17 cellular contexts compared by ENCODE assay signal in the genomic region with DNA sequence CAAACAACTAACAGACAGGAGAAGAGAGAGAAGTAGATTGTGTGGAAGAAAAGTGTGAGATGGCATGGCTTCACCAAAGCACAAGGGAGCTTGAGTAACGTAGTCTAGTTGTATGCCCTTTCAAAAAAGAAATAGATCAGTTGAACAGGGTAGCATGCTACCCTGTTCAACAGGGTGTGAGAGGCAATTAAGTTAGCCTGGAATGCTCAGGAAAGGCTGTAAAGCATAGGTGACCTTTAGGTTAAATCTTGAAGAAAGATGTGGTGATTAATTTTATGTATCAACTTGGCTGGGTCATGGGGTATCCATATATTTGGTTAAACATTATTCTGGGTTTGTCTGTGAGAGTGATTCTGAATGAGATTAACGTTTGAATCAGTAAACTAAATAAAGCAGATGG.
DNase-seq lines count a peak whose midpoint lies in the region; ATAC-seq and TF ChIP-seq lines count a peak whose summit lies in the region.
"Had no signal": no experiment of that assay in that cellular context is flagged by ENCODE, and none has a peak within 500 bp of the region (broad histone marks: within the 10 kb centered on the region; RNA-seq: fewer than 3 reads in every experiment).

No MANE protein-coding gene starts in this region.

- H3K27ac Mint-ChIP-seq in CD4-positive, CD25-positive, alpha-beta regulatory T cell: peak overlapping the region in 2 of 3 donors; percentile 9 to 68
- peak overlapping the region; percentile 40 for H3K27ac Mint-ChIP-seq in glutamatergic neuron (ENCODE audit: unreplicated experiment)
- H3K27ac Mint-ChIP-seq in progenitor cell of endocrine pancreas: peak overlapping the region; percentile 67
- H3K27ac Mint-ChIP-seq: CD4-positive, alpha-beta T cell; IgD-negative memory B cell had no signal

- H3K4me3 ChIP-seq in CD4-positive, CD25-positive, alpha-beta regulatory T cell (ENCODE audit: low read depth, low read length): no peak overlapping the region
- H3K4me3 ChIP-seq in left ventricle myocardium inferior (no peak overlapping the region), upper lobe of right lung (no peak overlapping the region)

- H3K27ac ChIP-seq in CD4-positive, CD25-positive, alpha-beta regulatory T cell (ENCODE audit: insufficient read depth, low read length, poor library complexity, severe bottlenecking): no peak overlapping the region
- H3K27ac ChIP-seq in left ventricle myocardium inferior (replicated peaks) (no peak overlapping the region), upper lobe of right lung (no peak overlapping the region)

- H3K4me1 Mint-ChIP-seq in CD4-positive, CD25-positive, alpha-beta regulatory T cell: peaks cover 0 to 23% (median 10%) of the 10 kb centered on the region in 4 donors
- peaks cover 9% of the 10 kb centered on the region for H3K4me1 Mint-ChIP-seq in glutamatergic neuron (ENCODE audit: low read depth, unreplicated experiment)
- peaks cover 28% of the 10 kb centered on the region for H3K4me1 Mint-ChIP-seq in progenitor cell of endocrine pancreas (ENCODE audit: low read depth)

- in situ Hi-C loops in KBM-7 (cut with MboI; ENCODE audit: low pct_unique_long_range_greater_than_20kb, low sequenced_read_pairs): no loop called here

- no peaks in the 10 kb centered on the region for H3K36me3 ChIP-seq in CD4-positive, CD25-positive, alpha-beta regulatory T cell (ENCODE audit: control insufficient read depth, insufficient read depth, low read length)
- H3K36me3 ChIP-seq in left ventricle myocardium inferior (no peaks in the 10 kb centered on the region), upper lobe of right lung (no peaks in the 10 kb centered on the region)
- H3K36me3 ChIP-seq: BE2C had no signal

- H3K9me3 Mint-ChIP-seq in CD4-positive, CD25-positive, alpha-beta regulatory T cell: peaks cover 0 to 2% (median 0%) of the 10 kb centered on the region in 7 donors
- H3K9me3 Mint-ChIP-seq in glutamatergic neuron (ENCODE audit: unreplicated experiment): no peaks in the 10 kb centered on the region
- no peaks in the 10 kb centered on the region for H3K9me3 Mint-ChIP-seq in progenitor cell of endocrine pancreas (ENCODE audit: low read depth)
- H3K9me3 Mint-ChIP-seq: CD4-positive, alpha-beta T cell; IgD-negative memory B cell had no signal

- H3K4me3 Mint-ChIP-seq in CD4-positive, CD25-positive, alpha-beta regulatory T cell: no peak overlapping the region
- H3K4me3 Mint-ChIP-seq in glutamatergic neuron (ENCODE audit: unreplicated experiment) (no peak overlapping the region), progenitor cell of endocrine pancreas (ENCODE audit: low read depth) (no peak overlapping the region)
- H3K4me3 Mint-ChIP-seq: CD4-positive, alpha-beta T cell; IgD-negative memory B cell had no signal

- H3K9me3 ChIP-seq in CD4-positive, CD25-positive, alpha-beta regulatory T cell (ENCODE audit: control insufficient read depth in 2 of 2, low read length in 2 of 2): no peaks in the 10 kb centered on the region
- H3K9me3 ChIP-seq in left ventricle myocardium inferior (replicated peaks) (no peaks in the 10 kb centered on the region), upper lobe of right lung (no peaks in the 10 kb centered on the region)
- H3K9me3 ChIP-seq: BE2C, Caco-2 had no signal

- no peaks in the 10 kb centered on the region for H3K27me3 ChIP-seq in CD4-positive, CD25-positive, alpha-beta regulatory T cell (ENCODE audit: control insufficient read depth, insufficient read depth, low read length)
- H3K27me3 ChIP-seq in left ventricle myocardium inferior (ENCODE audit: low read depth) (no peaks in the 10 kb centered on the region), upper lobe of right lung (no peaks in the 10 kb centered on the region)
- H3K27me3 ChIP-seq: BE2C had no signal

- peaks cover 3% of the 10 kb centered on the region for H3K36me3 Mint-ChIP-seq in CD4-positive, CD25-positive, alpha-beta regulatory T cell
- H3K36me3 Mint-ChIP-seq in glutamatergic neuron (ENCODE audit: unreplicated experiment): no peaks in the 10 kb centered on the region
- no peaks in the 10 kb centered on the region for H3K36me3 Mint-ChIP-seq in progenitor cell of endocrine pancreas (ENCODE audit: insufficient read depth)

- DNase-seq in CD4-positive, CD25-positive, alpha-beta regulatory T cell: no peak
- DNase-seq in HT-29 (ENCODE audit: low spot score): peak; percentile 30
- DNase-seq in glutamatergic neuron: no peak
- no peak for DNase-seq in progenitor cell of endocrine pancreas (ENCODE audit: low spot score, unreplicated experiment)
- no peak for DNase-seq in germinal center (ENCODE audit: low spot score)
- DNase-seq in left ventricle myocardium inferior: no peak
- DNase-seq in KBM-7: no peak
- DNase-seq in upper lobe of right lung: no peak
- DNase-seq: 8988T; BE2C; C1 segment of cervical spinal cord; Caco-2; CD4-positive, alpha-beta T cell; HCEC 1CT; KG1 had no signal

- ATAC-seq in CD4-positive, CD25-positive, alpha-beta regulatory T cell (ENCODE audit: low read depth in 2 of 2): no peak
- ATAC-seq in upper lobe of right lung: no peak
- ATAC-seq: HepG2 had no signal

- no peaks in the 10 kb centered on the region for H3K4me1 ChIP-seq in CD4-positive, CD25-positive, alpha-beta regulatory T cell (ENCODE audit: control insufficient read depth, insufficient read depth, low read length, poor library complexity, severe bottlenecking)
- H3K4me1 ChIP-seq in left ventricle myocardium inferior (no peaks in the 10 kb centered on the region), upper lobe of right lung (no peaks in the 10 kb centered on the region)
- H3K4me1 ChIP-seq: BE2C, Caco-2 had no signal

- no peak for TF ChIP-seq CTCF in glutamatergic neuron (IDR thresholded peaks at IDR 0.05; ENCODE audit: partially characterized antibody, unreplicated experiment)
- no peak for TF ChIP-seq CTCF in progenitor cell of endocrine pancreas (IDR thresholded peaks at IDR 0.05; ENCODE audit: unreplicated experiment)
- TF ChIP-seq CTCF in left ventricle myocardium inferior (IDR thresholded peaks at IDR 0.05; ENCODE audit: borderline replicate concordance): no peak
- no peak for TF ChIP-seq CTCF in upper lobe of right lung (IDR thresholded peaks at IDR 0.05)

- intact Hi-C loops in left ventricle myocardium inferior (cut with micrococcal nuclease): no loop called here
- intact Hi-C loops in upper lobe of right lung (cut with DNase I): no loop called here

- H3K27me3 Mint-ChIP-seq in CD4-positive, CD25-positive, alpha-beta regulatory T cell: no peaks in the 10 kb centered on the region
- H3K27me3 Mint-ChIP-seq in glutamatergic neuron (ENCODE audit: unreplicated experiment) (peaks cover 2% of the 10 kb centered on the region), progenitor cell of endocrine pancreas (no peaks in the 10 kb centered on the region)
- H3K27me3 Mint-ChIP-seq: CD4-positive, alpha-beta T cell; IgD-negative memory B cell had no signal
